ENCODE assay signal across 19 cellular contexts in genomic region chr6:137894779-137895385, GRCh38. TPM values are rescaled to one million over a fixed set of nuclear protein-coding genes. Genes with fewer than 3 reads are reported as not detected.
DNase-seq lines count a peak whose midpoint lies in the region; ATAC-seq and TF ChIP-seq lines count a peak whose summit lies in the region.
"Had no signal": no experiment of that assay in that cellular context is flagged by ENCODE, and none has a peak within 500 bp of the region (broad histone marks: within the 10 kb centered on the region; RNA-seq: fewer than 3 reads in every experiment).

No MANE protein-coding gene starts in this region.

- TF ChIP-seq POLR2A in NB4 (IDR thresholded peaks at IDR 0.05; ENCODE audit: extremely low read depth, insufficient read length): no peak

- H3K27ac ChIP-seq in mesodermal cell (ENCODE audit: low read depth, low read length, severe bottlenecking): peak overlapping the region; percentile 50
- H3K27ac ChIP-seq: tibial artery had no signal

- H3K36me3 ChIP-seq in mesodermal cell (ENCODE audit: control insufficient read depth, insufficient read depth, low read length): no peaks in the 10 kb centered on the region
- H3K36me3 ChIP-seq: tibial artery had no signal

- no peaks in the 10 kb centered on the region for H3K9me3 ChIP-seq in mesodermal cell (ENCODE audit: control insufficient read depth, low read length)
- H3K9me3 ChIP-seq: tibial artery had no signal

- DNase-seq in EL (peak; percentile 70), NB4 (ENCODE audit: low read depth) (peak; percentile 45), epithelial cell of esophagus (ENCODE audit: low read depth) (peak; percentile 83), GDM1 (lab: John Stamatoyannopoulos, UW) (no peak), NCI-H774 (lab: John Stamatoyannopoulos, UW) (no peak), SKM-1 (lab: John Stamatoyannopoulos, UW; ENCODE audit: unreplicated experiment) (no peak)
- DNase-seq: activated effector memory CD4-positive, alpha-beta T cell treated with Interleukin-2 at 50 U/mL for 16 hours; anterior cingulate cortex; endodermal cell; glutamatergic neuron; MM.1S; naive thymus-derived CD8-positive, alpha-beta T cell; NCI-H2081; NCI-H526; tibial artery had no signal

- ATAC-seq in GM18520 (IDR thresholded peaks at IDR 0.05; ENCODE audit: unreplicated experiment): no peak
- ATAC-seq: activated CD4-positive, CD25-positive, alpha-beta regulatory T cell treated with anti-CD3 and anti-CD28 coated beads, Interleukin-2, amount 50 U/mL, for 24 hours; naive thymus-derived CD8-positive, alpha-beta T cell had no signal

- peaks cover 10% of the 10 kb centered on the region for H3K4me1 ChIP-seq in mesodermal cell (ENCODE audit: control insufficient read depth, insufficient read depth, low read length, poor library complexity, severe bottlenecking)
- H3K4me1 ChIP-seq: tibial artery had no signal

- TF ChIP-seq CTCF in NB4 (IDR thresholded peaks at IDR 0.05; ENCODE audit: low read depth, low read length): no peak
- TF ChIP-seq CTCF in epithelial cell of esophagus (IDR thresholded peaks at IDR 0.05; ENCODE audit: insufficient read depth, low read depth, low read length, missing control alignments): no peak

- 90 to 96% methylated on average over 3 to 4 of the region's 4 CpGs for WGBS in mesodermal cell (ENCODE audit: insufficient coverage in 2 of 2), 2 experiments

- H3K4me3 ChIP-seq in NB4 (ENCODE audit: low read depth, low read length): no peak overlapping the region
- H3K4me3 ChIP-seq in epithelial cell of esophagus (ENCODE audit: low read length): no peak overlapping the region
- no peak overlapping the region for H3K4me3 ChIP-seq in mesodermal cell (ENCODE audit: extremely low read depth, insufficient read depth, low read length, poor library complexity, severe bottlenecking)
- H3K4me3 ChIP-seq: lung, tibial artery had no signal

RNA-seq across cellular contexts. Expression of gene TNFAIP3, which starts 27.8 kb away (rescaled TPM):
- polyA plus RNA-seq in mesodermal cell (2013, experiment 1 of 2): 18.1 TPM
- polyA plus RNA-seq in mesodermal cell (2013, experiment 2 of 2): 14.6 TPM

Comparison
In these comparisons a context has a peak if more than half of its experiments do, and no peak if none do; other contexts are left out.
1. DNase-seq: peak in EL (single experiment), NB4 (single experiment) and epithelial cell of esophagus (single experiment); none in GDM1 (single experiment), NCI-H774 (single experiment) and SKM-1 (single experiment).